ENCODE assay signal across 10 cellular contexts in the genomic region with DNA sequence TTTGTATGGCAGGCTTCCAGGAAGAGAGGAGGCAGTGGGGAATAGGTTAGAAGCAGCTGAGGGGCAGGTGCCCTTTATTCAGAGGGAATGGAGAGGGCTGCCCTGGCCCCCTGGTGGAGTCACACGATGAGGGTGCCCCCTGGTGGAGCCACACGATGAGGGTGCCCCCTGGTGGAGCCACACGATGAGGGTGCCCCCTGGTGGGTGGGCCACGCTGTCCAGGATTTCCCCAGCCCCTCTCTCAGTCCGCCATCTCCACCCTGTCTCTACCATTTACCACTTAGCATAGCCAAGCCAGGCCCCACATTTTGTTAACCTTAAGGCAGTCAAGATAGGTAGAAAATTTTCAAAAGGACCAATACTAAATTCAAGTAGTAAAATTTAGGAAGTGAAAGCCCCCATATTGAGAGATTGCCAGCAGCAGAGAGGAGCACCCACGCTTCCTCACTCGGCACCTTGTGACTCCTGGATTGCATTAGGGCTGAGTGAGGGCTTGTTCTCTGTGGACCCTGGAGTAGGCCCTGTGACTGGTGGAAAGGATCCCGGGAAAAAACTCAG. TPM values are rescaled to one million over a fixed set of nuclear protein-coding genes. Genes with fewer than 3 reads are reported as not detected.
DNase-seq lines count a peak whose midpoint lies in the region; ATAC-seq and TF ChIP-seq lines count a peak whose summit lies in the region.
"Had no signal": no experiment of that assay in that cellular context is flagged by ENCODE, and none has a peak within 500 bp of the region (broad histone marks: within the 10 kb centered on the region; RNA-seq: fewer than 3 reads in every experiment).

No MANE protein-coding gene starts in this region.

- peaks cover 5% of the 10 kb centered on the region for H3K36me3 ChIP-seq in smooth muscle cell (ENCODE audit: low read depth)

- no peak overlapping the region for H3K4me2 ChIP-seq in smooth muscle cell

- H3K4me3 ChIP-seq in LNCaP clone FGC (ENCODE audit: low read depth, low read length) = no peak overlapping the region
- H3K4me3 ChIP-seq in fibroblast of the aortic adventitia (ENCODE audit: low read depth, low read length) = no peak overlapping the region
- H3K4me3 ChIP-seq in smooth muscle cell = no peak overlapping the region

- H3K9me3 ChIP-seq in smooth muscle cell (replicated peaks; ENCODE audit: low read depth) = no peaks in the 10 kb centered on the region

- H2AFZ ChIP-seq in smooth muscle cell (ENCODE audit: low read depth) = no peak overlapping the region

- no peaks in the 10 kb centered on the region for H3K79me2 ChIP-seq in smooth muscle cell (ENCODE audit: low read depth)

- DNase-seq in Daoy (ENCODE audit: low read depth) = peak; percentile 19
- DNase-seq in LNCaP clone FGC (ENCODE audit: low read depth) = no peak
- peak; percentile 42 to 51 for DNase-seq in activated CD4-positive, alpha-beta T cell treated with anti-CD3 and anti-CD28 coated beads, Interleukin-2, amount 50 U/mL, for 48 hours
- peak; percentile 10 for DNase-seq in fibroblast of the aortic adventitia (ENCODE audit: low read depth)
- DNase-seq in smooth muscle cell (lab: John Stamatoyannopoulos, UW; ENCODE audit: unreplicated experiment) = no peak
- DNase-seq in occipital lobe (lab: John Stamatoyannopoulos, UW) = no peak
- DNase-seq in mucosa of gallbladder (ENCODE audit: low spot score) = no peak

- H3K9ac ChIP-seq in smooth muscle cell (ENCODE audit: low read depth) = no peak overlapping the region

- WGBS in smooth muscle cell (ENCODE audit: low lambda C conversion rate) = 91% methylated on average over 5 of the region's 8 CpGs

- peak; percentile 43 for ATAC-seq in GM21381 (IDR thresholded peaks at IDR 0.05; ENCODE audit: unreplicated experiment)

- H3F3A ChIP-seq in smooth muscle cell (ENCODE audit: low read depth) = no peaks in the 10 kb centered on the region

- no peak overlapping the region for H3K27ac ChIP-seq in smooth muscle cell (ENCODE audit: low read depth)

- H3K4me1 ChIP-seq in smooth muscle cell (ENCODE audit: low read depth) = no peaks in the 10 kb centered on the region

- H4K20me1 ChIP-seq in smooth muscle cell (ENCODE audit: low read depth) = no peaks in the 10 kb centered on the region

- no peaks in the 10 kb centered on the region for H3K27me3 ChIP-seq in smooth muscle cell (ENCODE audit: low read depth)

- peak; percentile 41; the same call in 1 of the 2 replicates for TF ChIP-seq CTCF in LNCaP clone FGC (IDR thresholded peaks at IDR 0.05; ENCODE audit: control insufficient read depth, extremely low read depth, insufficient read depth)
- TF ChIP-seq CTCF in fibroblast of the aortic adventitia (IDR thresholded peaks at IDR 0.05; ENCODE audit: insufficient read depth, low read length) = peak; percentile 60
- peak; percentile 43 for TF ChIP-seq CTCF in smooth muscle cell (IDR thresholded peaks at IDR 0.05; ENCODE audit: borderline replicate concordance, insufficient read depth, poor library complexity, severe bottlenecking)

RNA-seq across cellular contexts. Expression of gene FAM228A, which starts 10.4 kb away (rescaled TPM):
- not detected in 2 replicates for total RNA-seq in Daoy (2014; rRNA removed; shearing (Covaris generic))
- 0.18 and 1.3 TPM in 2 replicates for total RNA-seq in fibroblast of the aortic adventitia (ENCODE audit: low replicate concordance)
- total RNA-seq in smooth muscle cell = not detected in 2 replicates
- 0.27 and 0.57 TPM in 2 replicates for polyA plus RNA-seq in smooth muscle cell
- total RNA-seq in occipital lobe = 3.9 TPM
- total RNA-seq in mucosa of gallbladder = 1.0 TPM
- total RNA-seq: T-helper 1 cell treated with Interleukin-12 subunit alpha and Interleukin-12 subunit beta and Interleukin-4 antibody, amounts not matched to agents 30 ng/mL and 1 ng/mL, for 36 hours had no signal

RNA-seq across cellular contexts. Expression of gene FAM228B, which starts 41.2 kb away (rescaled TPM):
- 3.7 and 7.0 TPM in 2 replicates for total RNA-seq in Daoy (2014; rRNA removed; shearing (Covaris generic))
- total RNA-seq in fibroblast of the aortic adventitia (ENCODE audit: low replicate concordance) (7.0 and 10.3 TPM in 2 replicates), smooth muscle cell (7.0 and 14.2 TPM in 2 replicates), occipital lobe (109 TPM), mucosa of gallbladder (23.2 TPM)
- 16.6 and 18.1 TPM in 2 replicates for polyA plus RNA-seq in smooth muscle cell

RNA-seq across cellular contexts. Expression of gene PFN4, which starts 41.4 kb away (rescaled TPM):
- total RNA-seq in Daoy (2014; rRNA removed; shearing (Covaris generic)) = 0.74 and 4.7 TPM in 2 replicates
- total RNA-seq in fibroblast of the aortic adventitia (ENCODE audit: low replicate concordance) (0.45 and 1.7 TPM in 2 replicates), smooth muscle cell (1.5 TPM in 1 of 2 replicates, not detected in the other), occipital lobe (0.47 TPM), mucosa of gallbladder (0.35 TPM)
- polyA plus RNA-seq in smooth muscle cell = 0.85 and 1.0 TPM in 2 replicates
- total RNA-seq: skeletal muscle tissue; T-helper 1 cell treated with Interleukin-12 subunit alpha and Interleukin-12 subunit beta and Interleukin-4 antibody, amounts not matched to agents 30 ng/mL and 1 ng/mL, for 36 hours had no signal

Comparison
In these comparisons a context has a peak if more than half of its experiments do, and no peak if none do; other contexts are left out.
1. DNase-seq: peak in Daoy (single experiment), activated CD4-positive, alpha-beta T cell treated with anti-CD3 and anti-CD28 coated beads, Interleukin-2, amount 50 U/mL, for 48 hours (2 of 2) and fibroblast of the aortic adventitia (single experiment); none in LNCaP clone FGC (single experiment), smooth muscle cell (single experiment), occipital lobe (single experiment) and mucosa of gallbladder (single experiment).
2. Peak in every context shown above with its lines, with median percentiles within 50 percentile points of each other: CTCF ChIP-seq.